In the genomic region with DNA sequence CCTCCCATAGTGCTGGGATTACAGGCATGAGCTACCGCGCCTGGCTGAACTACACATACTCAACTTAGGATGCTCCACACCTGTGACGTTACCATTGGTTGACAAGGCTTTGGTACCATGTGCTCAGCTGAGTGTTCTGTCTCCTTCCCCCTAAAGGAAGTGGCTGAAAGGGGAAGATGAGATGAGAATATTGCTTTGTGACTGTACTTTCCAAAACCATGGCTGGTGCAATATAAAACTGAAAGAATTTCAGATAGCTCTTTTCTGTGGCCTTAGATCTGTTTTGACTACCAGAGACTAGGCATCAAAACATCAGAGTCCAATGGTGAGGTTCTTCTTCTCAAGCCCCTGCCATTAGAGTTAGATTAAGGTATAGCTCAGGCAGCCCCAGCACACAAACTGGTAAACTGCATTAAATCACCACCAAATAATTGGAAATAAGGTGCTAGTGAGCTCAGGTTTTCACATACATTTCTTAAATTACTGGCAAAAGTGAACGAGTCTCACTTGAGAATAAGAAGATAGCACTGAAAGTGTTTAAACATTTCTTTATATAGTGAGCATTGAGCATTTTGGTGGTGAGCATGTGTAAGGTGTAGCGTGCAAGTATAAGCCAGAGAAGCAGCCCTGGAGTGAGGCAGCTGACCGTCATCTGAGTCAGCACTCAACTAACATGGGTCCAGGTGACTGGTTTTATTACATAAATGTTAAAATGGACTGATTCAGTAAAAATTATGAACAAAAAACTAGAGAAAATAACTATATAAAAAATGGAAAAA, we compare ENCODE assay signal across 16 cellular contexts.
DNase-seq lines count a peak whose midpoint lies in the region; ATAC-seq, FAIRE-seq and TF ChIP-seq lines count a peak whose summit lies in the region.
"Had no signal": no experiment of that assay in that cellular context is flagged by ENCODE, and none has a peak within 500 bp of the region (broad histone marks: within the 10 kb centered on the region; RNA-seq: fewer than 3 reads in every experiment).

No MANE protein-coding gene starts in this region.

- H3K27me3 Mint-ChIP-seq in effector memory CD8-positive, alpha-beta T cell: no peaks in the 10 kb centered on the region
- no peaks in the 10 kb centered on the region for H3K27me3 Mint-ChIP-seq in type B pancreatic cell
- H3K27me3 Mint-ChIP-seq: memory B cell had no signal

- H3K4me3 Mint-ChIP-seq in effector memory CD8-positive, alpha-beta T cell: no peak overlapping the region
- H3K4me3 Mint-ChIP-seq in type B pancreatic cell: no peak overlapping the region
- H3K4me3 Mint-ChIP-seq: activated T-cell treated with anti-CD3 and anti-CD28 coated beads, Interleukin-2, amount 50 U/mL, for 4 hours; memory B cell had no signal

- DNase-seq in GM20000 (ENCODE audit: low spot score) (peak; percentile 10), RCC 7860 (ENCODE audit: low spot score) (no peak), type B pancreatic cell (ENCODE audit: extremely low spot score, unreplicated experiment) (no peak), left colon (no peak)
- DNase-seq in effector memory CD8-positive, alpha-beta T cell: no peak
- DNase-seq: activated T-cell treated with anti-CD3 and anti-CD28 coated beads, Interleukin-2, amount 50 U/mL, for 4 hours; BE2C; DMS153; NCI-H1694; NCI-H524 treated with DMSO at 0.1 percent for 48 hours; T-helper 1 cell; tibial artery had no signal

- H3K9me3 Mint-ChIP-seq in effector memory CD8-positive, alpha-beta T cell: no peaks in the 10 kb centered on the region
- no peaks in the 10 kb centered on the region for H3K9me3 Mint-ChIP-seq in type B pancreatic cell
- H3K9me3 Mint-ChIP-seq: activated T-cell treated with anti-CD3 and anti-CD28 coated beads, Interleukin-2, amount 50 U/mL, for 4 hours; memory B cell had no signal

- FAIRE-seq in RCC 7860 (lab: Jason Lieb, UNC): peak; percentile 49

- intact Hi-C loops in left colon (cut with DNase I, micrococcal nuclease): no loop called here

- H3K4me1 Mint-ChIP-seq in effector memory CD8-positive, alpha-beta T cell (ENCODE audit: low read depth in 2 of 2): peaks cover 0 to 5% of the 10 kb centered on the region in 2 donors
- no peaks in the 10 kb centered on the region for H3K4me1 Mint-ChIP-seq in type B pancreatic cell (ENCODE audit: unreplicated experiment)

- TF ChIP-seq CTCF in GM20000 (IDR thresholded peaks at IDR 0.05; ENCODE audit: extremely low read depth, missing control alignments) (no peak), type B pancreatic cell (conservative IDR thresholded peaks at IDR 0.05) (no peak)

- H3K36me3 Mint-ChIP-seq in effector memory CD8-positive, alpha-beta T cell (ENCODE audit: insufficient read depth): peaks cover 3% of the 10 kb centered on the region
- no peaks in the 10 kb centered on the region for H3K36me3 Mint-ChIP-seq in type B pancreatic cell

- no peak overlapping the region for H3K27ac Mint-ChIP-seq in effector memory CD8-positive, alpha-beta T cell
- no peak overlapping the region for H3K27ac Mint-ChIP-seq in type B pancreatic cell
- H3K27ac Mint-ChIP-seq: memory B cell had no signal

- ATAC-seq in GM18861 (IDR thresholded peaks at IDR 0.05; ENCODE audit: unreplicated experiment): peak; percentile 57
- ATAC-seq in HG02973 (IDR thresholded peaks at IDR 0.05; ENCODE audit: unreplicated experiment): peak; percentile 89
- no peak for ATAC-seq in effector memory CD8-positive, alpha-beta T cell (replicated peaks)
- ATAC-seq in GM21723 (IDR thresholded peaks at IDR 0.05; ENCODE audit: unreplicated experiment): no peak
- ATAC-seq in left colon: no peak
- ATAC-seq: activated T-cell treated with anti-CD3 and anti-CD28 coated beads, Interleukin-2, amount 50 U/mL, for 4 hours had no signal

Comparison
In these comparisons a context has a peak if more than half of its experiments do, and no peak if none do; other contexts are left out.
1. ATAC-seq: peak in GM18861 (single experiment) and HG02973 (single experiment); none in effector memory CD8-positive, alpha-beta T cell (single experiment), GM21723 (single experiment) and left colon (single experiment).